Comparison of ENCODE assay signal across 2 cellular contexts in the genomic region with DNA sequence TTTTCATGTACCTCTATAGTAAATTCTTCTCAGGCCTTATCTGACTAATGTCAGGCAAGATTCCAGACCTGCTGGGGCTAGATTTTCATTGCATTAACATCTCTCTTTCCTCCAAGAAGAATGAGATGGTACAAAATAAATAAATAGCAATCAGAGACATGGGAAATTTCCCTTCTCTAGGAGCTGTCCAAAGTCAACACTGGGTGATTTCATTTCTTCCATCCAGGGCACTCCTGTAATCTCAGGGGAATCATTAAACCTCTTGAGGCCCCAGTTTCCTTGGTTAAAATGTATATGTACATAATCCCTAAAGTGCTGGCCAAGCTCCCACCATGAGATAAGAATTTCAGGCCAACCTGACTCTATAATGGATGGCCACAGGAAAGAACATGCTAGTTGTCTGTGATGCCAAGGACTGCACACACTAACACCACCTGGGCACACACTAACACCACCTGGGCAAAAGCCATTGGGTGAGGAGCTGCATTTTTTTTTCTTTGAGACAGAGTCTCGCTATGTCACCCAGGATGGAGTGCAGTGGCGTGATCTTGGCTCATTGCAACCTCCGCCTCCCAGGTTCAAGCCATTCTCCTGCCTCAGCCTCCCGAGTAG.
TF ChIP-seq lines count a peak whose summit lies in the region.

No MANE protein-coding gene starts in this region.

TF ChIP-seq in SK-N-SH treated with all-trans-retinoic acid at 6 μM for 48 hours, 23 proteins besides CTCF, POLR2A, EP300 and RAD21 (continued from another document):
- no peak for TF ChIP-seq ZFP3 (CRISPR knock-in tag; IDR thresholded peaks at IDR 0.05)
- TF ChIP-seq, protein P1, sequence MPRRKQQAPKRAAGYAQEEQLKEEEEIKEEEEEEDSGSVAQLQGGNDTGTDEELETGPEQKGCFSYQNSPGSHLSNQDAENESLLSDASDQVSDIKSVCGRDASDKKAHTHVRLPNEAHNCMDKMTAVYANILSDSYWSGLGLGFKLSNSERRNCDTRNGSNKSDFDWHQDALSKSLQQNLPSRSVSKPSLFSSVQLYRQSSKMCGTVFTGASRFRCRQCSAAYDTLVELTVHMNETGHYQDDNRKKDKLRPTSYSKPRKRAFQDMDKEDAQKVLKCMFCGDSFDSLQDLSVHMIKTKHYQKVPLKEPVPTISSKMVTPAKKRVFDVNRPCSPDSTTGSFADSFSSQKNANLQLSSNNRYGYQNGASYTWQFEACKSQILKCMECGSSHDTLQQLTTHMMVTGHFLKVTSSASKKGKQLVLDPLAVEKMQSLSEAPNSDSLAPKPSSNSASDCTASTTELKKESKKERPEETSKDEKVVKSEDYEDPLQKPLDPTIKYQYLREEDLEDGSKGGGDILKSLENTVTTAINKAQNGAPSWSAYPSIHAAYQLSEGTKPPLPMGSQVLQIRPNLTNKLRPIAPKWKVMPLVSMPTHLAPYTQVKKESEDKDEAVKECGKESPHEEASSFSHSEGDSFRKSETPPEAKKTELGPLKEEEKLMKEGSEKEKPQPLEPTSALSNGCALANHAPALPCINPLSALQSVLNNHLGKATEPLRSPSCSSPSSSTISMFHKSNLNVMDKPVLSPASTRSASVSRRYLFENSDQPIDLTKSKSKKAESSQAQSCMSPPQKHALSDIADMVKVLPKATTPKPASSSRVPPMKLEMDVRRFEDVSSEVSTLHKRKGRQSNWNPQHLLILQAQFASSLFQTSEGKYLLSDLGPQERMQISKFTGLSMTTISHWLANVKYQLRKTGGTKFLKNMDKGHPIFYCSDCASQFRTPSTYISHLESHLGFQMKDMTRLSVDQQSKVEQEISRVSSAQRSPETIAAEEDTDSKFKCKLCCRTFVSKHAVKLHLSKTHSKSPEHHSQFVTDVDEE (CRISPR knock-in tag; IDR thresholded peaks at IDR 0.05) = no peak
TF ChIP-seq in SK-N-SH treated with all-trans-retinoic acid at 6 μM for 48 hours: peak in this region for 1.

TF ChIP-seq in SK-N-SH, 30 proteins besides CTCF, POLR2A, EP300 and RAD21:
- TF ChIP-seq, protein P2, sequence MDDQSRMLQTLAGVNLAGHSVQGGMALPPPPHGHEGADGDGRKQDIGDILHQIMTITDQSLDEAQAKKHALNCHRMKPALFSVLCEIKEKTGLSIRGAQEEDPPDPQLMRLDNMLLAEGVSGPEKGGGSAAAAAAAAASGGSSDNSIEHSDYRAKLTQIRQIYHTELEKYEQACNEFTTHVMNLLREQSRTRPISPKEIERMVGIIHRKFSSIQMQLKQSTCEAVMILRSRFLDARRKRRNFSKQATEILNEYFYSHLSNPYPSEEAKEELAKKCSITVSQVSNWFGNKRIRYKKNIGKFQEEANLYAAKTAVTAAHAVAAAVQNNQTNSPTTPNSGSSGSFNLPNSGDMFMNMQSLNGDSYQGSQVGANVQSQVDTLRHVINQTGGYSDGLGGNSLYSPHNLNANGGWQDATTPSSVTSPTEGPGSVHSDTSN (IDR thresholded peaks at IDR 0.05) = no peak
- no peak for TF ChIP-seq RCOR1 (IDR thresholded peaks at IDR 0.05; ENCODE audit: low read length)
- no peak for TF ChIP-seq FOXM1 (IDR thresholded peaks at IDR 0.05; ENCODE audit: low read depth)
- no peak for TF ChIP-seq TEAD4 (IDR thresholded peaks at IDR 0.05; ENCODE audit: borderline replicate concordance, insufficient read depth)
- TF ChIP-seq TCF12 (IDR thresholded peaks at IDR 0.05) = no peak
